Comparison of ENCODE assay signal across 27 cellular contexts in genomic region chr13:25923217-25924085, GRCh38.
DNase-seq lines count a peak whose midpoint lies in the region; ATAC-seq and TF ChIP-seq lines count a peak whose summit lies in the region.
"Had no signal": no experiment of that assay in that cellular context is flagged by ENCODE, and none has a peak within 500 bp of the region (broad histone marks: within the 10 kb centered on the region; RNA-seq: fewer than 3 reads in every experiment).

No MANE protein-coding gene starts in this region.

- H3K18ac ChIP-seq in mesenchymal stem cell (ENCODE audit: low read depth in 1 of 2, low read length in 2 of 2), result peak overlapping the region in 1 of 2 experiments; percentile 54

- no peak overlapping the region for H3K9ac ChIP-seq in mesenchymal stem cell (ENCODE audit: low read length)

- peak in 3 of 4 donors; percentile 49 to 72 (median 69) for ATAC-seq in heart left ventricle
- no peak for ATAC-seq in Right ventricle myocardium inferior
- ATAC-seq in upper lobe of right lung, result peak; percentile 63
- ATAC-seq: A549 had no signal

- H3K4ac ChIP-seq in mesenchymal stem cell (ENCODE audit: low read depth in 1 of 2, low read length in 2 of 2), result no peak overlapping the region

- TF ChIP-seq CTCF in heart left ventricle (IDR thresholded peaks at IDR 0.05) (no peak), upper lobe of right lung (IDR thresholded peaks at IDR 0.05) (no peak)

- H3K27ac ChIP-seq in heart left ventricle, result no peak overlapping the region
- H3K27ac ChIP-seq in SJSA1, result peak overlapping the region; percentile 50; the same call in 1 of the 2 replicates
- H3K27ac ChIP-seq in mesenchymal stem cell (ENCODE audit: low read length, poor library complexity, severe bottlenecking), result no peak overlapping the region
- H3K27ac ChIP-seq in upper lobe of right lung, result no peak overlapping the region
- H3K27ac ChIP-seq: A549, HL-60, lower lobe of right lung, prostate gland, thoracic aorta had no signal

- no peak overlapping the region for H3K14ac ChIP-seq in mesenchymal stem cell (ENCODE audit: low read length in 2 of 2)

- no peak overlapping the region for H2BK5ac ChIP-seq in mesenchymal stem cell (ENCODE audit: low read depth, low read length, poor library complexity, severe bottlenecking)

- TF ChIP-seq POLR2A in heart left ventricle (IDR thresholded peaks at IDR 0.05), result no peak

- H3K79me1 ChIP-seq in mesenchymal stem cell (replicated peaks; ENCODE audit: low read length, poor library complexity, severe bottlenecking), result no peaks in the 10 kb centered on the region

- no peak overlapping the region for H3K4me2 ChIP-seq in mesenchymal stem cell (ENCODE audit: low read length, poor library complexity, severe bottlenecking)
- H3K4me2 ChIP-seq: A549 had no signal

- H2AK5ac ChIP-seq in mesenchymal stem cell (ENCODE audit: low read length, severe bottlenecking), result peak overlapping the region; percentile 44

- peak overlapping the region; percentile 9 for H4K91ac ChIP-seq in mesenchymal stem cell (ENCODE audit: low read length)

- H3K36me3 ChIP-seq in heart left ventricle (no peaks in the 10 kb centered on the region), SJSA1 (no peaks in the 10 kb centered on the region), mesenchymal stem cell (ENCODE audit: control insufficient read depth in 1 of 2, insufficient read depth in 2 of 2, low read depth in 1 of 2, low read length in 2 of 2) (no peaks in the 10 kb centered on the region), upper lobe of right lung (no peaks in the 10 kb centered on the region)
- H3K36me3 ChIP-seq: lower lobe of right lung, prostate gland, thoracic aorta had no signal

- no peak overlapping the region for H3K23ac ChIP-seq in mesenchymal stem cell (ENCODE audit: low read length in 2 of 2)

- H2BK12ac ChIP-seq in mesenchymal stem cell (ENCODE audit: low read length in 2 of 2), result peak overlapping the region; percentile 49 to 86

- H3K4me3 ChIP-seq in heart left ventricle (no peak overlapping the region), SJSA1 (no peak overlapping the region), mesenchymal stem cell (ENCODE audit: insufficient read depth in 1 of 2, low read depth in 1 of 2, low read length in 2 of 2) (no peak overlapping the region), upper lobe of right lung (no peak overlapping the region)
- H3K4me3 ChIP-seq: A549, lower lobe of right lung, prostate gland, thoracic aorta had no signal

- DNase-seq in heart left ventricle (no peak), Right ventricle myocardium inferior (ENCODE audit: missing footprints) (no peak), SJSA1 (ENCODE audit: low read depth in 1 of 2, low spot score in 2 of 2) (no peak), mesenchymal stem cell (peak; percentile 30), upper lobe of right lung (no peak), hypothalamus (lab: John Stamatoyannopoulos, UW) (no peak), NCI-H1694 treated with DMSO at 0.1 percent for 48 hours (lab: John Stamatoyannopoulos, UW) (no peak), NCI-H524 treated with DMSO at 0.1 percent for 48 hours (lab: John Stamatoyannopoulos, UW) (no peak)
- DNase-seq: activated CD4-positive, alpha-beta T cell treated with anti-CD3 and anti-CD28 coated beads for 4 hours; activated CD8-positive, alpha-beta memory T cell treated with anti-CD3 and anti-CD28 coated beads for 24 hours; activated effector memory CD4-positive, alpha-beta T cell treated with anti-CD3 and anti-CD28 coated beads, Interleukin-2, amount 50 U/mL, for 16 hours; activated naive CD8-positive, alpha-beta T cell treated with anti-CD3 and anti-CD28 coated beads for 36 hours; activated T-cell treated with anti-CD3 and anti-CD28 coated beads, Interleukin-2, amount 50 U/mL, for 1 hour; AML-193; CD4-positive, alpha-beta T cell; cerebellar nuclear complex; islet precursor cell; Kasumi-1; lower lobe of right lung; NCI-H1105; NCI-H2029; NCI-H69; RPMI8226 had no signal

- no peak overlapping the region for H4K8ac ChIP-seq in mesenchymal stem cell (ENCODE audit: low read length)

- H2AFZ ChIP-seq in mesenchymal stem cell (ENCODE audit: low read depth, low read length), result no peak overlapping the region

- H3K4me1 ChIP-seq in heart left ventricle (no peaks in the 10 kb centered on the region), SJSA1 (replicated peaks) (peaks cover 24% of the 10 kb centered on the region), mesenchymal stem cell (ENCODE audit: control insufficient read depth, insufficient read depth, low read depth, low read length) (peaks cover 7% of the 10 kb centered on the region), upper lobe of right lung (no peaks in the 10 kb centered on the region)
- H3K4me1 ChIP-seq: A549, lower lobe of right lung, prostate gland had no signal

- no peak overlapping the region for H2BK15ac ChIP-seq in mesenchymal stem cell (ENCODE audit: low read depth, poor library complexity, severe bottlenecking)

- H3K9me3 ChIP-seq in heart left ventricle, result no peaks in the 10 kb centered on the region
- no peaks in the 10 kb centered on the region for H3K9me3 ChIP-seq in SJSA1 (replicated peaks)
- no peaks in the 10 kb centered on the region for H3K9me3 ChIP-seq in mesenchymal stem cell (ENCODE audit: control insufficient read depth, low read length)
- H3K9me3 ChIP-seq in upper lobe of right lung, result no peaks in the 10 kb centered on the region
- H3K9me3 ChIP-seq: A549, lower lobe of right lung, prostate gland, thoracic aorta had no signal

- H3K27me3 ChIP-seq in heart left ventricle (peaks cover 0 to 8% (median 0%) of the 10 kb centered on the region in 9 donors), SJSA1 (replicated peaks) (no peaks in the 10 kb centered on the region), mesenchymal stem cell (ENCODE audit: control insufficient read depth in 1 of 2, insufficient read depth in 1 of 2, low read length in 2 of 2) (peaks cover 0 to 23% of the 10 kb centered on the region in 2 experiments), upper lobe of right lung (no peaks in the 10 kb centered on the region)

- H2BK120ac ChIP-seq in mesenchymal stem cell (ENCODE audit: low read depth, low read length), result peak overlapping the region; percentile 35

- intact Hi-C loops in heart left ventricle (cut with DNase I) (no loop called here), Right ventricle myocardium inferior (cut with DNase I) (no loop called here), upper lobe of right lung (cut with DNase I) (no loop called here)

- 74 to 81% (median 77%) methylated on average over 5 of the region's 5 CpGs for WGBS in heart left ventricle, 4 donors
- WGBS in mesenchymal stem cell, result 86% methylated on average over 5 of the region's 5 CpGs
